In genomic region chr4:26493461-26493860, GRCh38 we compare ENCODE assay signal across 32 cellular contexts. TPM values are rescaled to one million over a fixed set of nuclear protein-coding genes. Genes with fewer than 3 reads are reported as not detected.
"Had no signal": no experiment of that assay in that cellular context is flagged by ENCODE, and none has a peak within 500 bp of the region (broad histone marks: within the 10 kb centered on the region; RNA-seq: fewer than 3 reads in every experiment).

No MANE protein-coding gene starts in this region.

- H3K27ac Mint-ChIP-seq: activated CD4-positive, alpha-beta memory T cell treated with anti-CD3 and anti-CD28 coated beads for 36 hours; activated CD4-positive, alpha-beta T cell treated with anti-CD3 and anti-CD28 coated beads for 36 hours; activated CD4-positive, alpha-beta T cell treated with anti-CD3 and anti-CD28 coated beads, Interleukin-2, amount 10 ng/mL, durations not matched to agents 24 days and 14 days; activated CD8-positive, alpha-beta memory T cell treated with anti-CD3 and anti-CD28 coated beads, Interleukin-2, amount 10 ng/mL, durations not matched to agents 7 days and 5 days; activated CD8-positive, alpha-beta T cell treated with anti-CD3 and anti-CD28 coated beads, Interleukin-2, amount 10 ng/mL, durations not matched to agents 7 days and 5 days; activated naive CD4-positive, alpha-beta T cell treated with anti-CD3 and anti-CD28 coated beads for 36 hours; activated naive CD4-positive, alpha-beta T cell treated with anti-CD3 and anti-CD28 coated beads, Interleukin-2, amount 50 U/mL, for 24 hours; activated naive CD8-positive, alpha-beta T cell treated with anti-CD3 and anti-CD28 coated beads for 36 hours; activated naive CD8-positive, alpha-beta T cell treated with anti-CD3 and anti-CD28 coated beads, Interleukin-2, amount 50 U/mL, for 24 hours; activated T-helper 1 cell treated with anti-CD3 and anti-CD28 coated beads, Interleukin-12 subunit alpha, Interleukin-12 subunit beta, Interleukin-2, Interleukin-4 antibody, amounts not matched to agents 30 ng/mL and 10 ng/mL and 1 ng/mL, durations not matched to agents 14 hours and 24 hours and 36 hours; activated T-helper 2 cell treated with anti-CD3 and anti-CD28 coated beads, Interferon-gamma antibody, Interleukin-2, Interleukin-4, amounts not matched to agents 10 μg/mL and 5 μg/mL and 100 μg/mL, durations not matched to agents 14 hours and 24 hours and 36 hours had no signal

- H3K4me1 ChIP-seq: adrenal gland, body of pancreas, esophagus squamous epithelium had no signal

- H3K36me3 Mint-ChIP-seq: activated CD4-positive, alpha-beta memory T cell treated with anti-CD3 and anti-CD28 coated beads for 36 hours; activated CD8-positive, alpha-beta memory T cell treated with anti-CD3 and anti-CD28 coated beads, Interleukin-2, amount 10 ng/mL, durations not matched to agents 7 days and 5 days; activated naive CD4-positive, alpha-beta T cell treated with anti-CD3 and anti-CD28 coated beads, Interleukin-2, amount 50 U/mL, for 24 hours; activated naive CD8-positive, alpha-beta T cell treated with anti-CD3 and anti-CD28 coated beads for 36 hours had no signal

- H3K36me3 ChIP-seq: adrenal gland, esophagus squamous epithelium had no signal

- H3K9me3 Mint-ChIP-seq: activated CD4-positive, alpha-beta memory T cell treated with anti-CD3 and anti-CD28 coated beads for 36 hours; activated CD4-positive, alpha-beta T cell treated with anti-CD3 and anti-CD28 coated beads, Interleukin-2, amount 10 ng/mL, durations not matched to agents 24 days and 14 days; activated naive CD4-positive, alpha-beta T cell treated with anti-CD3 and anti-CD28 coated beads for 36 hours; activated naive CD4-positive, alpha-beta T cell treated with anti-CD3 and anti-CD28 coated beads, Interleukin-2, amount 50 U/mL, for 24 hours; activated naive CD8-positive, alpha-beta T cell treated with anti-CD3 and anti-CD28 coated beads, Interleukin-2, amount 50 U/mL, for 24 hours; activated T-helper 1 cell treated with anti-CD3 and anti-CD28 coated beads, Interleukin-12 subunit alpha, Interleukin-12 subunit beta, Interleukin-2, Interleukin-4 antibody, amounts not matched to agents 30 ng/mL and 10 ng/mL and 1 ng/mL, durations not matched to agents 14 hours and 24 hours and 36 hours; activated T-helper 2 cell treated with anti-CD3 and anti-CD28 coated beads, Interferon-gamma antibody, Interleukin-2, Interleukin-4, amounts not matched to agents 10 μg/mL and 5 μg/mL and 100 μg/mL, durations not matched to agents 14 hours and 24 hours and 36 hours; effector memory CD8-positive, alpha-beta T cell had no signal

- H3K4me3 ChIP-seq: adrenal gland, body of pancreas, esophagus squamous epithelium had no signal

- ATAC-seq: activated CD4-positive, alpha-beta T cell treated with anti-CD3 and anti-CD28 coated beads for 36 hours; activated CD8-positive, alpha-beta memory T cell treated with anti-CD3 and anti-CD28 coated beads, Interleukin-2, amount 10 ng/mL, durations not matched to agents 7 days and 5 days; activated CD8-positive, alpha-beta T cell treated with anti-CD3 and anti-CD28 coated beads, Interleukin-2, amount 10 ng/mL, durations not matched to agents 7 days and 5 days; activated naive CD8-positive, alpha-beta T cell treated with anti-CD3 and anti-CD28 coated beads, Interleukin-2, amount 50 U/mL, for 24 hours; body of pancreas; effector memory CD8-positive, alpha-beta T cell had no signal

- H3K4me3 Mint-ChIP-seq: activated CD4-positive, alpha-beta memory T cell treated with anti-CD3 and anti-CD28 coated beads for 36 hours; activated CD4-positive, alpha-beta T cell treated with anti-CD3 and anti-CD28 coated beads for 36 hours; activated CD4-positive, alpha-beta T cell treated with anti-CD3 and anti-CD28 coated beads, Interleukin-2, amount 10 ng/mL, durations not matched to agents 24 days and 14 days; activated CD8-positive, alpha-beta memory T cell treated with anti-CD3 and anti-CD28 coated beads, Interleukin-2, amount 10 ng/mL, durations not matched to agents 7 days and 5 days; activated CD8-positive, alpha-beta T cell treated with anti-CD3 and anti-CD28 coated beads, Interleukin-2, amount 10 ng/mL, durations not matched to agents 7 days and 5 days; activated naive CD4-positive, alpha-beta T cell treated with anti-CD3 and anti-CD28 coated beads for 36 hours; activated naive CD4-positive, alpha-beta T cell treated with anti-CD3 and anti-CD28 coated beads, Interleukin-2, amount 50 U/mL, for 24 hours; activated naive CD8-positive, alpha-beta T cell treated with anti-CD3 and anti-CD28 coated beads for 36 hours; activated naive CD8-positive, alpha-beta T cell treated with anti-CD3 and anti-CD28 coated beads, Interleukin-2, amount 50 U/mL, for 24 hours; activated T-helper 1 cell treated with anti-CD3 and anti-CD28 coated beads, Interleukin-12 subunit alpha, Interleukin-12 subunit beta, Interleukin-2, Interleukin-4 antibody, amounts not matched to agents 30 ng/mL and 10 ng/mL and 1 ng/mL, durations not matched to agents 14 hours and 24 hours and 36 hours; effector memory CD8-positive, alpha-beta T cell had no signal

- H3K4me1 Mint-ChIP-seq: activated CD4-positive, alpha-beta T cell treated with anti-CD3 and anti-CD28 coated beads for 36 hours; activated CD4-positive, alpha-beta T cell treated with anti-CD3 and anti-CD28 coated beads, Interleukin-2, amount 10 ng/mL, durations not matched to agents 24 days and 14 days; activated CD8-positive, alpha-beta memory T cell treated with anti-CD3 and anti-CD28 coated beads, Interleukin-2, amount 10 ng/mL, durations not matched to agents 7 days and 5 days; activated naive CD4-positive, alpha-beta T cell treated with anti-CD3 and anti-CD28 coated beads, Interleukin-2, amount 50 U/mL, for 24 hours; activated naive CD8-positive, alpha-beta T cell treated with anti-CD3 and anti-CD28 coated beads for 36 hours; activated naive CD8-positive, alpha-beta T cell treated with anti-CD3 and anti-CD28 coated beads, Interleukin-2, amount 50 U/mL, for 24 hours had no signal

- H3K27ac ChIP-seq: adrenal gland, body of pancreas, esophagus squamous epithelium had no signal

- DNase-seq: activated CD4-positive, alpha-beta memory T cell treated with anti-CD3 and anti-CD28 coated beads for 36 hours; activated CD4-positive, alpha-beta T cell treated with anti-CD3 and anti-CD28 coated beads for 36 hours; activated CD4-positive, alpha-beta T cell treated with anti-CD3 and anti-CD28 coated beads, Interleukin-2, amount 10 ng/mL, durations not matched to agents 24 days and 14 days; activated CD4-positive, CD25-positive, alpha-beta regulatory T cell; activated CD4-positive, CD25-positive, alpha-beta regulatory T cell treated with anti-CD3 and anti-CD28 coated beads, Interleukin-2, amount 50 U/mL, for 72 hours; activated CD8-positive, alpha-beta memory T cell treated with anti-CD3 and anti-CD28 coated beads, Interleukin-2, amount 10 ng/mL, durations not matched to agents 7 days and 5 days; activated CD8-positive, alpha-beta memory T cell treated with anti-CD3 and anti-CD28 coated beads, Interleukin-2, amount 50 U/mL, for 4 hours; activated CD8-positive, alpha-beta T cell treated with anti-CD3 and anti-CD28 coated beads, Interleukin-2, amount 10 ng/mL, durations not matched to agents 7 days and 5 days; activated effector memory CD4-positive, alpha-beta T cell treated with anti-CD3 and anti-CD28 coated beads, Interleukin-2, amount 50 U/mL, for 16 hours; activated naive CD4-positive, alpha-beta T cell treated with anti-CD3 and anti-CD28 coated beads for 36 hours; activated naive CD8-positive, alpha-beta T cell treated with anti-CD3 and anti-CD28 coated beads for 36 hours; activated naive CD8-positive, alpha-beta T cell treated with anti-CD3 and anti-CD28 coated beads, Interleukin-2, amount 50 U/mL, for 24 hours; activated T-cell treated with anti-CD3 and anti-CD28 coated beads, Interleukin-2, amount 50 U/mL, for 1 hour; activated T-cell treated with anti-CD3 and anti-CD28 coated beads, Interleukin-2, amount 50 U/mL, for 48 hours; adrenal gland; amygdala; aorta; body of pancreas; cortex of kidney; dermis blood vessel endothelial cell; effector CD4-positive, alpha-beta T cell; effector memory CD8-positive, alpha-beta T cell; erythroblast; esophagus squamous epithelium; foreskin melanocyte; T-helper 2 cell had no signal

- H3K27me3 ChIP-seq: adrenal gland, body of pancreas had no signal

- H3K9me3 ChIP-seq: adrenal gland, body of pancreas, esophagus squamous epithelium had no signal

RNA-seq across cellular contexts. Expression of gene CCKAR, which starts 3.2 kb away (rescaled TPM):
- total RNA-seq: activated CD4-positive, alpha-beta memory T cell treated with anti-CD3 and anti-CD28 coated beads for 36 hours; activated CD4-positive, alpha-beta T cell treated with anti-CD3 and anti-CD28 coated beads for 36 hours; activated CD4-positive, alpha-beta T cell treated with anti-CD3 and anti-CD28 coated beads, Interleukin-2, amount 10 ng/mL, durations not matched to agents 24 days and 14 days; activated CD8-positive, alpha-beta memory T cell treated with anti-CD3 and anti-CD28 coated beads for 36 hours; activated CD8-positive, alpha-beta memory T cell treated with anti-CD3 and anti-CD28 coated beads, Interleukin-2, amount 10 ng/mL, durations not matched to agents 7 days and 5 days; activated CD8-positive, alpha-beta T cell treated with anti-CD3 and anti-CD28 coated beads, Interleukin-2, amount 10 ng/mL, durations not matched to agents 7 days and 5 days; activated naive CD4-positive, alpha-beta T cell treated with anti-CD3 and anti-CD28 coated beads for 36 hours; activated naive CD8-positive, alpha-beta T cell treated with anti-CD3 and anti-CD28 coated beads for 36 hours; activated T-helper 1 cell treated with anti-CD3 and anti-CD28 coated beads, Interleukin-12 subunit alpha, Interleukin-12 subunit beta, Interleukin-2, Interleukin-4 antibody, amounts not matched to agents 30 ng/mL and 10 ng/mL and 1 ng/mL, durations not matched to agents 14 hours and 24 hours and 36 hours; activated T-helper 2 cell treated with anti-CD3 and anti-CD28 coated beads, Interferon-gamma antibody, Interleukin-2, Interleukin-4, amounts not matched to agents 10 μg/mL and 5 μg/mL and 100 μg/mL, durations not matched to agents 14 hours and 24 hours and 36 hours; aorta; chondrocyte; dermis blood vessel endothelial cell; esophagus squamous epithelium; T-helper 1 cell treated with Interleukin-12 subunit alpha and Interleukin-12 subunit beta and Interleukin-4 antibody, amounts not matched to agents 30 ng/mL and 1 ng/mL, for 36 hours had no signal
- polyA plus RNA-seq: adrenal gland, aorta had no signal
